8 cellular contexts compared by ENCODE assay signal in genomic region chr11:44574620-44575287, GRCh38. TPM values are rescaled to one million over a fixed set of nuclear protein-coding genes. Genes with fewer than 3 reads are reported as not detected.
DNase-seq lines count a peak whose midpoint lies in the region; ATAC-seq, FAIRE-seq and TF ChIP-seq lines count a peak whose summit lies in the region.

No MANE protein-coding gene starts in this region.

- H3K4me3 Mint-ChIP-seq in CD4-positive, alpha-beta T cell = peak overlapping the region; percentile 72

- H3K27me3 ChIP-seq in CD4-positive, alpha-beta T cell (ENCODE audit: control insufficient read depth, insufficient read depth, low read length) = no peaks in the 10 kb centered on the region
- no peaks in the 10 kb centered on the region for H3K27me3 ChIP-seq in effector memory CD4-positive, alpha-beta T cell (replicated peaks; ENCODE audit: control insufficient read depth, insufficient read depth, low read length, poor library complexity, severe bottlenecking)
- no peaks in the 10 kb centered on the region for H3K27me3 ChIP-seq in skeletal muscle satellite cell (ENCODE audit: control insufficient read depth, insufficient read depth, low read length)

- FAIRE-seq in H54 (lab: Jason Lieb, UNC) = peak; percentile 65

- peaks cover 94% of the 10 kb centered on the region for H3K4me1 Mint-ChIP-seq in CD4-positive, alpha-beta T cell (ENCODE audit: low read depth)

- CTCF ChIA-PET in CD4-positive, alpha-beta T cell (lab: Charles Lee) = interaction anchor here (1.1 to 1.5 kb wide), 2 partner anchors 18 to 20 kb away, joined by 3 read pairs; no protein-coding TSS in a partner anchor

- no peaks in the 10 kb centered on the region for H3K9me3 ChIP-seq in CD4-positive, alpha-beta T cell (ENCODE audit: control insufficient read depth, low read length)
- H3K9me3 ChIP-seq in SK-N-MC (ENCODE audit: low read depth, low read length) (no peaks in the 10 kb centered on the region), skeletal muscle satellite cell (replicated peaks; ENCODE audit: low read length) (no peaks in the 10 kb centered on the region)
- no peaks in the 10 kb centered on the region for H3K9me3 ChIP-seq in effector memory CD4-positive, alpha-beta T cell (ENCODE audit: control insufficient read depth, low read length)

- intact Hi-C loops in CD4-positive, alpha-beta T cell (cut with DNase I, micrococcal nuclease) = no loop called here

- H3K4me3 ChIP-seq in SK-N-MC (no peak overlapping the region), skeletal muscle satellite cell (ENCODE audit: low read length) (peak overlapping the region; percentile 52)
- H3K4me3 ChIP-seq in effector memory CD4-positive, alpha-beta T cell (ENCODE audit: insufficient read depth, low read depth, low read length, poor library complexity, severe bottlenecking) = no peak overlapping the region

- peaks cover 84% of the 10 kb centered on the region for H3K4me1 ChIP-seq in effector memory CD4-positive, alpha-beta T cell (ENCODE audit: control insufficient read depth, insufficient read depth, low read length, poor library complexity, severe bottlenecking)
- peaks cover 63% of the 10 kb centered on the region for H3K4me1 ChIP-seq in skeletal muscle satellite cell (ENCODE audit: control insufficient read depth, insufficient read depth, low read length)

- H3K36me3 ChIP-seq in SK-N-MC (ENCODE audit: insufficient read depth, low read length) (no peaks in the 10 kb centered on the region), skeletal muscle satellite cell (ENCODE audit: insufficient read depth, low read length) (no peaks in the 10 kb centered on the region)
- H3K36me3 ChIP-seq in effector memory CD4-positive, alpha-beta T cell (ENCODE audit: control insufficient read depth, insufficient read depth, low read length) = no peaks in the 10 kb centered on the region

- peak; percentile 79 for ATAC-seq in CD4-positive, alpha-beta T cell (ENCODE audit: poor library complexity)
- ATAC-seq in HG03520 (IDR thresholded peaks at IDR 0.05; ENCODE audit: unreplicated experiment) (no peak), HG02938 (IDR thresholded peaks at IDR 0.05; ENCODE audit: unreplicated experiment) (no peak)

- H3K9ac ChIP-seq in SK-N-MC (ENCODE audit: insufficient read length) (no peak overlapping the region), skeletal muscle satellite cell (ENCODE audit: low read depth, low read length) (peak overlapping the region; percentile 76)

- peak overlapping the region; percentile 67 for H3K27ac Mint-ChIP-seq in CD4-positive, alpha-beta T cell

- TF ChIP-seq POLR2A in H54 (IDR thresholded peaks at IDR 0.05; ENCODE audit: low read depth, low read length) = no peak

- H3K9me3 Mint-ChIP-seq in CD4-positive, alpha-beta T cell = no peaks in the 10 kb centered on the region

- H3K27ac ChIP-seq in CD4-positive, alpha-beta T cell (ENCODE audit: low read depth, low read length) = peak overlapping the region; percentile 55
- no peak overlapping the region; the same call in 1 of the 2 replicates for H3K27ac ChIP-seq in SK-N-MC
- H3K27ac ChIP-seq in effector memory CD4-positive, alpha-beta T cell (ENCODE audit: insufficient read depth, low read length, poor library complexity, severe bottlenecking) = peak overlapping the region; percentile 71

- no peak for TF ChIP-seq CTCF in CD4-positive, alpha-beta T cell (IDR thresholded peaks at IDR 0.05)
- TF ChIP-seq CTCF in GM10266 (IDR thresholded peaks at IDR 0.05; ENCODE audit: control insufficient read depth, insufficient read depth, low read depth, missing control alignments) = no peak

- DNase-seq in CD4-positive, alpha-beta T cell = peak in 1 of 10 experiments; percentile 25
- DNase-seq in H54 (ENCODE audit: insufficient read length, low spot score) (peak; percentile 71), SK-N-MC (ENCODE audit: low read depth, low spot score) (peak; percentile 10), GM10266 (ENCODE audit: extremely low spot score) (no peak)
- peak; percentile 25 to 33 (median 28) for DNase-seq in effector memory CD4-positive, alpha-beta T cell

- peaks cover 6% of the 10 kb centered on the region for H3K36me3 Mint-ChIP-seq in CD4-positive, alpha-beta T cell (ENCODE audit: low read depth)

- no peaks in the 10 kb centered on the region for H3K27me3 Mint-ChIP-seq in CD4-positive, alpha-beta T cell

- H3K4me2 ChIP-seq in skeletal muscle satellite cell (ENCODE audit: low read length) = peak overlapping the region; percentile 76

- POLR2A ChIA-PET in CD4-positive, alpha-beta T cell (lab: Charles Lee) = interaction anchor here (0.7 to 7.0 kb wide), 6 partner anchors 10 to 38 kb away, joined by 3 to 54 read pairs (median 5); partner anchors contain the start of gene CD82

RNA-seq across cellular contexts. Expression of gene CD82, which starts 9.3 kb away (rescaled TPM):
- total RNA-seq in CD4-positive, alpha-beta T cell = 10 to 100 TPM; 33.8 to 37.3 TPM
- 18.3 and 50.5 TPM in 2 replicates for total RNA-seq in skeletal muscle satellite cell (2012; rRNA removed)
